ENCODE assay signal across 8 cellular contexts in the genomic region with DNA sequence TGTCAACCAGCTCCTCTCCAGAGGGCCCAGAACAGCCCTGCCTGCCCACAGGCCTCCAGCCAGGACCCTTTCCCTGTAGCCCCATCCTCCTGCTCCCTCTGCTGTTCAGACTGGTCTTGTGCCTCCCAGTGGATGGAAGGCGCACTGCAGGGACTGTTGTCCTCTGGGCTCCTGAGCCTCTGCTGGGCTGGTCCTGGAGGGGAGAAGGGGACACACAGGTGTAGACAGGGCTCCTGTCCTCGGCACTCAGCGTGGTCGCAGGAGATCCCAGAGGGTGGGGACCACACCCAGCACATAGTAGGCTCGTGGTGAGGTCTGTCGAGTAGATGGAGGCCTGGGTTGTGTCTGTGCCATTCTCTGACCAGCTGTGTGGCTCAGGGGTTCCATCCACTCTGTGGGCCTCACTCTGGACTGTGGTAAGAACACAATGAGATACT. TPM values are rescaled to one million over a fixed set of nuclear protein-coding genes. Genes with fewer than 3 reads are reported as not detected.
DNase-seq lines count a peak whose midpoint lies in the region; ATAC-seq and TF ChIP-seq lines count a peak whose summit lies in the region.

No MANE protein-coding gene starts in this region.

- H3K4me3 ChIP-seq in DND-41 (ENCODE audit: low read depth in 1 of 2, low read length in 2 of 2) = peak overlapping the region in 1 of 2 experiments; percentile 74; a peak in 1 of 4 replicates

- H3K9me3 ChIP-seq in DND-41 (ENCODE audit: insufficient read depth, low read length, severe bottlenecking) = no peaks in the 10 kb centered on the region

- ATAC-seq in DND-41 (ENCODE audit: insufficient read depth, low read depth) = peak; percentile 77
- peak; percentile 26 to 52 for ATAC-seq in activated CD4-positive, CD25-positive, alpha-beta regulatory T cell treated with anti-CD3 and anti-CD28 coated beads, Interleukin-2, amount 50 U/mL, for 24 hours
- no peak for ATAC-seq in HG03039 (IDR thresholded peaks at IDR 0.05; ENCODE audit: unreplicated experiment)
- ATAC-seq in HG03571 (IDR thresholded peaks at IDR 0.05; ENCODE audit: unreplicated experiment) = no peak

- peaks cover 62% of the 10 kb centered on the region for H4K20me1 ChIP-seq in DND-41 (ENCODE audit: insufficient read depth, low read length)

- no peaks in the 10 kb centered on the region for H3K27me3 ChIP-seq in DND-41 (ENCODE audit: insufficient read depth, low read length, poor library complexity)

- DNase-seq in DND-41 = peak; percentile 70
- peak; percentile 73 for DNase-seq in dermis blood vessel endothelial cell
- peak; percentile 49 for DNase-seq in medulla oblongata (ENCODE audit: extremely low spot score)

- H3K9ac ChIP-seq in DND-41 (ENCODE audit: low read depth, low read length) = no peak overlapping the region

- peaks cover 1% of the 10 kb centered on the region for H3K27me3 Mint-ChIP-seq in IgD-negative memory B cell
- H3K27me3 Mint-ChIP-seq in stimulated activated naive CD8-positive, alpha-beta T cell treated with anti-CD3 and anti-CD28 coated beads, Interleukin-15, Interleukin-2, amounts not matched to agents 100 ng/mL and 50 ng/mL, for 24 hours = no peaks in the 10 kb centered on the region

- peaks cover 9% of the 10 kb centered on the region; the same call in 1 of the 2 replicates for H3K36me3 ChIP-seq in DND-41 (ENCODE audit: insufficient read depth, low read length)

- peaks cover 7% of the 10 kb centered on the region for H3K36me3 Mint-ChIP-seq in IgD-negative memory B cell
- peaks cover 20% of the 10 kb centered on the region for H3K36me3 Mint-ChIP-seq in stimulated activated naive CD8-positive, alpha-beta T cell treated with anti-CD3 and anti-CD28 coated beads, Interleukin-15, Interleukin-2, amounts not matched to agents 100 ng/mL and 50 ng/mL, for 24 hours (ENCODE audit: low read depth)

- peak overlapping the region; percentile 55 to 95 (median 65) for H3K27ac Mint-ChIP-seq in IgD-negative memory B cell
- peak overlapping the region; percentile 15 for H3K27ac Mint-ChIP-seq in stimulated activated naive CD8-positive, alpha-beta T cell treated with anti-CD3 and anti-CD28 coated beads, Interleukin-15, Interleukin-2, amounts not matched to agents 100 ng/mL and 50 ng/mL, for 24 hours

- no peak overlapping the region for H2AFZ ChIP-seq in DND-41 (ENCODE audit: low read depth, low read length)

- H3K4me2 ChIP-seq in DND-41 (ENCODE audit: insufficient read depth, low read length) = peak overlapping the region; percentile 100

- no peak overlapping the region for H3K27ac ChIP-seq in DND-41 (ENCODE audit: low read length)

- H3K4me1 ChIP-seq in DND-41 (ENCODE audit: insufficient read depth, low read length) = peaks cover 24% of the 10 kb centered on the region

- peaks cover 44 to 47% (median 45%) of the 10 kb centered on the region in 3 donors for H3K4me1 Mint-ChIP-seq in IgD-negative memory B cell
- peaks cover 37% of the 10 kb centered on the region for H3K4me1 Mint-ChIP-seq in stimulated activated naive CD8-positive, alpha-beta T cell treated with anti-CD3 and anti-CD28 coated beads, Interleukin-15, Interleukin-2, amounts not matched to agents 100 ng/mL and 50 ng/mL, for 24 hours (ENCODE audit: low read depth)

- H3K9me3 Mint-ChIP-seq in IgD-negative memory B cell = no peaks in the 10 kb centered on the region
- no peaks in the 10 kb centered on the region for H3K9me3 Mint-ChIP-seq in stimulated activated naive CD8-positive, alpha-beta T cell treated with anti-CD3 and anti-CD28 coated beads, Interleukin-15, Interleukin-2, amounts not matched to agents 100 ng/mL and 50 ng/mL, for 24 hours

- TF ChIP-seq CTCF in DND-41 (IDR thresholded peaks at IDR 0.05; ENCODE audit: borderline replicate concordance, extremely low read depth, low read length, poor library complexity, severe bottlenecking) = peak; percentile 90

- peak overlapping the region; percentile 56 to 91 (median 74) for H3K4me3 Mint-ChIP-seq in IgD-negative memory B cell
- H3K4me3 Mint-ChIP-seq in stimulated activated naive CD8-positive, alpha-beta T cell treated with anti-CD3 and anti-CD28 coated beads, Interleukin-15, Interleukin-2, amounts not matched to agents 100 ng/mL and 50 ng/mL, for 24 hours = peak overlapping the region; percentile 65

- peaks cover 49% of the 10 kb centered on the region for H3K79me2 ChIP-seq in DND-41 (ENCODE audit: insufficient read depth, low read length)

RNA-seq across cellular contexts. Expression of a gene that starts 11.5 kb away (rescaled TPM):
- polyA plus RNA-seq in IgD-negative memory B cell = 6.7 TPM
- total RNA-seq in dermis blood vessel endothelial cell = 26.9 and 42.0 TPM in 2 replicates

RNA-seq across cellular contexts. Expression of a gene that starts 52.5 kb away (rescaled TPM):
- 40.6 TPM for polyA plus RNA-seq in IgD-negative memory B cell
- total RNA-seq in dermis blood vessel endothelial cell = 23.5 and 24.3 TPM in 2 replicates

Comparison
In these comparisons a context has a peak if more than half of its experiments do, and no peak if none do; other contexts are left out.
1. ATAC-seq: peak in DND-41 (single experiment) and activated CD4-positive, CD25-positive, alpha-beta regulatory T cell treated with anti-CD3 and anti-CD28 coated beads, Interleukin-2, amount 50 U/mL, for 24 hours (2 of 2); none in HG03039 (single experiment) and HG03571 (single experiment).
2. Peak in every context shown above with its lines, with median percentiles within 50 percentile points of each other: DNase-seq.